ENCODE assay signal across 9 cellular contexts in genomic region chr16:69967688-69968087, GRCh38. TPM values are rescaled to one million over a fixed set of nuclear protein-coding genes. Genes with fewer than 3 reads are reported as not detected.
A peak's percentile ranks its signal among the peaks of the same experiment; 100 is the strongest.
DNase-seq lines count a peak whose midpoint lies in the region; ATAC-seq, FAIRE-seq and TF ChIP-seq lines count a peak whose summit lies in the region.
"Not testable (repeated sequence)": the region's sequence is repeated elsewhere in the genome, so short reads cannot be mapped to it uniquely, and the experiment has no call there.
"Had no signal": no experiment of that assay in that cellular context is flagged by ENCODE, and none has a peak within 500 bp of the region (broad histone marks: within the 10 kb centered on the region; RNA-seq: fewer than 3 reads in every experiment).

No MANE protein-coding gene starts in this region.

- FAIRE-seq in GM12878 (lab: Jason Lieb, UNC): not testable (repeated sequence)

- SMC1A ChIA-PET in GM12878 (lab: Charles Lee; ENCODE audit: uncharacterized antibody, unreplicated experiment): not testable (repeated sequence)

- H3K4me3 ChIP-seq in GM23338; GM12878; naive thymus-derived CD4-positive, alpha-beta T cell (ENCODE audit: low read length): not testable (repeated sequence)

- not testable (repeated sequence) for H3K36me3 ChIP-seq in GM23338 (ENCODE audit: insufficient read depth); GM12878 (ENCODE audit: control insufficient read depth in 2 of 2, insufficient read depth in 2 of 2, low read length in 1 of 2); naive thymus-derived CD4-positive, alpha-beta T cell (ENCODE audit: control insufficient read depth in 2 of 3, insufficient read depth in 3 of 3, low read length in 3 of 3)

- CTCF ChIA-PET in GM12878 (lab: Yijun Ruan, JAX); naive thymus-derived CD4-positive, alpha-beta T cell (lab: Charles Lee): not testable (repeated sequence)

- BruUV-seq in GM12878 (replicated peaks; lab: Mats Ljungman, UMichigan): not testable (repeated sequence)

- H3K27ac Mint-ChIP-seq in GM23338; memory B cell; naive thymus-derived CD4-positive, alpha-beta T cell; stimulated activated memory B cell treated with anti-CD40 and anti-IgM and Interleukin-4, amounts not matched to agents 10 μg/mL and 1 μg/mL and 100 μg/mL, for 72 hours; stimulated activated naive B cell treated with anti-CD40 and anti-IgM and Interleukin-4, amounts not matched to agents 10 μg/mL and 1 μg/mL and 100 μg/mL, for 72 hours: not testable (repeated sequence)

- in situ Hi-C loops in GM12878 (cut with MboI): not testable (repeated sequence)

- not testable (repeated sequence) for TF ChIP-seq RAD21 in GM12878 (IDR thresholded peaks at IDR 0.05; ENCODE audit: insufficient read depth, low read depth, low read length)

- not testable (repeated sequence) for H3K4me1 Mint-ChIP-seq in GM23338; memory B cell; naive thymus-derived CD4-positive, alpha-beta T cell; stimulated activated memory B cell treated with anti-CD40 and anti-IgM and Interleukin-4, amounts not matched to agents 10 μg/mL and 1 μg/mL and 100 μg/mL, for 72 hours; stimulated activated naive B cell treated with anti-CD40 and anti-IgM and Interleukin-4, amounts not matched to agents 10 μg/mL and 1 μg/mL and 100 μg/mL, for 72 hours

- not testable (repeated sequence) for H3K9me3 Mint-ChIP-seq in GM23338; memory B cell; naive thymus-derived CD4-positive, alpha-beta T cell; stimulated activated memory B cell treated with anti-CD40 and anti-IgM and Interleukin-4, amounts not matched to agents 10 μg/mL and 1 μg/mL and 100 μg/mL, for 72 hours; stimulated activated naive B cell treated with anti-CD40 and anti-IgM and Interleukin-4, amounts not matched to agents 10 μg/mL and 1 μg/mL and 100 μg/mL, for 72 hours

- not testable (repeated sequence) for H3K9me3 ChIP-seq in GM12878 (replicated peaks; ENCODE audit: control insufficient read depth, insufficient read depth, low read length); naive thymus-derived CD4-positive, alpha-beta T cell (ENCODE audit: control insufficient read depth in 2 of 3, low read length in 3 of 3)

- WGBS in GM12878 (ENCODE audit: insufficient coverage, insufficient replicate concordance, low lambda C conversion rate, missing lambda C conversion rate): no CpG with 5 or more reads among the region's 5 CpGs

- POLR2A ChIA-PET in GM12878 (lab: Charles Lee); naive thymus-derived CD4-positive, alpha-beta T cell (lab: Charles Lee): not testable (repeated sequence)

- peak; percentile 10 for ATAC-seq in GM23338
- ATAC-seq in GM12878: peak; percentile 13; the same call in 1 of the 3 replicates
- ATAC-seq in memory B cell (ENCODE audit: low read depth): peak; percentile 27
- ATAC-seq in naive thymus-derived CD4-positive, alpha-beta T cell: peak; percentile 14
- ATAC-seq in stimulated activated memory B cell treated with anti-CD40 and anti-IgM and Interleukin-4, amounts not matched to agents 10 μg/mL and 1 μg/mL and 100 μg/mL, for 72 hours: peak; percentile 29
- peak; percentile 61 to 68 for ATAC-seq in stimulated activated naive B cell treated with anti-CD40 and anti-IgM and Interleukin-4, amounts not matched to agents 10 μg/mL and 1 μg/mL and 100 μg/mL, for 72 hours (replicated peaks)

- H3K27me3 ChIP-seq in GM23338 (ENCODE audit: insufficient read depth); GM12878 (replicated peaks in 1 of 2; ENCODE audit: control insufficient read depth in 2 of 2, insufficient read depth in 2 of 2, low read length in 1 of 2); naive thymus-derived CD4-positive, alpha-beta T cell (ENCODE audit: control insufficient read depth in 2 of 2, insufficient read depth in 2 of 2, low read length in 2 of 2): not testable (repeated sequence)

- not testable (repeated sequence) for DNase-seq in GM23338 (ENCODE audit: low spot score); GM12878 (ENCODE audit: low read depth, low spot score); memory B cell (ENCODE audit: low spot score in 2 of 2); naive thymus-derived CD4-positive, alpha-beta T cell; stimulated activated naive B cell treated with anti-CD40 and anti-IgM and Interleukin-4, amounts not matched to agents 10 μg/mL and 1 μg/mL and 100 μg/mL, for 72 hours

- not testable (repeated sequence) for TF ChIP-seq POLR2A in GM12878 (IDR thresholded peaks at IDR 0.05; ENCODE audit: low read depth, low read length)

- H3K79me2 ChIP-seq in GM23338 (replicated peaks; ENCODE audit: insufficient read depth); GM12878 (ENCODE audit: control insufficient read depth, insufficient read depth, low read length): not testable (repeated sequence)

- RAD21 ChIA-PET in GM12878 (lab: Charles Lee; ENCODE audit: unreplicated experiment): not testable (repeated sequence)

- H3K4me1 ChIP-seq in GM23338 (ENCODE audit: insufficient read depth); GM12878 (ENCODE audit: control insufficient read depth, insufficient read depth, low read length); naive thymus-derived CD4-positive, alpha-beta T cell (ENCODE audit: control insufficient read depth in 2 of 2, insufficient read depth in 2 of 2, low read length in 2 of 2): not testable (repeated sequence)

- not testable (repeated sequence) for H2AFZ ChIP-seq in GM23338; GM12878 (ENCODE audit: control insufficient read depth, low read depth, low read length)

- not testable (repeated sequence) for H3K36me3 Mint-ChIP-seq in GM23338 (ENCODE audit: low read depth); memory B cell; naive thymus-derived CD4-positive, alpha-beta T cell; stimulated activated memory B cell treated with anti-CD40 and anti-IgM and Interleukin-4, amounts not matched to agents 10 μg/mL and 1 μg/mL and 100 μg/mL, for 72 hours; stimulated activated naive B cell treated with anti-CD40 and anti-IgM and Interleukin-4, amounts not matched to agents 10 μg/mL and 1 μg/mL and 100 μg/mL, for 72 hours

- H4K20me1 ChIP-seq in GM23338 (replicated peaks; ENCODE audit: insufficient read depth); GM12878 (ENCODE audit: control insufficient read depth, insufficient read depth): not testable (repeated sequence)

- H3K27ac ChIP-seq in GM23338 (ENCODE audit: low read depth); GM12878 (ENCODE audit: control insufficient read depth, insufficient read depth); naive thymus-derived CD4-positive, alpha-beta T cell (ENCODE audit: low read depth, low read length): not testable (repeated sequence)

- TF ChIP-seq CTCF in GM23338 (conservative IDR thresholded peaks at IDR 0.05; ENCODE audit: low read depth in 2 of 2); GM12878 (IDR thresholded peaks at IDR 0.05 in 2 of 3, conservative IDR thresholded peaks at IDR 0.05 in 1 of 3; ENCODE audit: control insufficient read depth in 2 of 3, extremely low read depth in 1 of 3, insufficient read depth in 1 of 3, low read depth in 3 of 3, low read length in 3 of 3): not testable (repeated sequence)

- intact Hi-C loops in GM12878 (cut with micrococcal nuclease; ENCODE audit: unreplicated experiment); naive thymus-derived CD4-positive, alpha-beta T cell (cut with micrococcal nuclease): not testable (repeated sequence)

- H3K4me3 Mint-ChIP-seq in GM23338; memory B cell; naive thymus-derived CD4-positive, alpha-beta T cell; stimulated activated memory B cell treated with anti-CD40 and anti-IgM and Interleukin-4, amounts not matched to agents 10 μg/mL and 1 μg/mL and 100 μg/mL, for 72 hours; stimulated activated naive B cell treated with anti-CD40 and anti-IgM and Interleukin-4, amounts not matched to agents 10 μg/mL and 1 μg/mL and 100 μg/mL, for 72 hours: not testable (repeated sequence)

- not testable (repeated sequence) for TF ChIP-seq EP300 in GM12878 (IDR thresholded peaks at IDR 0.05; ENCODE audit: borderline replicate concordance in 1 of 2, control insufficient read depth in 1 of 2, low read depth in 2 of 2, low read length in 2 of 2)

- H3K9ac ChIP-seq in GM12878 (ENCODE audit: control insufficient read depth, insufficient read depth, low read length): not testable (repeated sequence)

- H3K4me2 ChIP-seq in GM23338; GM12878 (ENCODE audit: control insufficient read depth, insufficient read depth): not testable (repeated sequence)

- H3K27me3 Mint-ChIP-seq in GM23338 (ENCODE audit: insufficient read depth, low read depth, poor library complexity); memory B cell; naive thymus-derived CD4-positive, alpha-beta T cell; stimulated activated memory B cell treated with anti-CD40 and anti-IgM and Interleukin-4, amounts not matched to agents 10 μg/mL and 1 μg/mL and 100 μg/mL, for 72 hours; stimulated activated naive B cell treated with anti-CD40 and anti-IgM and Interleukin-4, amounts not matched to agents 10 μg/mL and 1 μg/mL and 100 μg/mL, for 72 hours: not testable (repeated sequence)

- not testable (repeated sequence) for H3F3A ChIP-seq in GM23338 (replicated peaks; ENCODE audit: low read depth)

- not testable (repeated sequence) for H3K9me2 ChIP-seq in GM23338 (ENCODE audit: insufficient read depth)

RNA-seq across cellular contexts. Expression of gene CLEC18A, which starts 16.6 kb away (rescaled TPM):
- 0.16 and 0.90 TPM in 2 replicates for total RNA-seq in GM23338 (2014; rRNA removed; shearing (Covaris generic))
- polyA plus RNA-seq in GM23338 (2016; fragmentation: Nextera tagmentation; extraction: Ambion mirVana): 0.13 and 0.23 TPM in 2 replicates
- total RNA-seq in GM12878 (2013; cell fraction: nucleolus; rRNA removed): 0.33 and 0.61 TPM in 2 replicates
- total RNA-seq in GM12878 (2014; rRNA removed): 0.05 and 0.11 TPM in 2 replicates
- 0.09 and 0.18 TPM in 2 replicates for total RNA-seq in GM12878 (2014; rRNA removed; fragmentation: Illumina TruSeq; extraction: Trizol)
- total RNA-seq in GM12878 (2021): 0.21 and 0.26 TPM in 2 replicates
- not detected for polyA plus RNA-seq in GM12878 (2011; ENCODE audit: low read depth)
- polyA plus RNA-seq in GM12878 (2011; rRNA removed): 0.03 TPM in 1 of 2 replicates, not detected in the other
- polyA plus RNA-seq in GM12878 (2011; cell fraction: cytosol; rRNA removed): 0.04 and 0.05 TPM in 2 replicates
- polyA plus RNA-seq in GM12878 (2011; cell fraction: nucleus; rRNA removed): 0.43 and 0.63 TPM in 2 replicates
- polyA plus RNA-seq in GM12878 (2012): 0.07 TPM in 1 of 2 replicates, not detected in the other
- polyA plus RNA-seq in GM12878 (2014; fragmentation: Illumina TruSeq; extraction: Trizol): 0.03 TPM in 1 of 2 replicates, not detected in the other
- not detected for polyA plus RNA-seq in GM12878 (2014; fragmentation: Nextera tagmentation; extraction: Ambion mirVana)
- polyA plus RNA-seq in GM12878 (2014; rRNA removed): 0.19 TPM in 1 of 2 replicates, not detected in the other
- under 1 TPM in 1 of 2 experiments, not detected in 1; 0.09 TPM for polyA plus RNA-seq in GM12878 (2016; fragmentation: Nextera tagmentation; extraction: Ambion mirVana)
- polyA minus RNA-seq in GM12878 (2011; rRNA and poly(A)+ RNA removed): 0.26 TPM in 1 of 2 replicates, not detected in the other
- polyA minus RNA-seq in GM12878 (2011; cell fraction: cytosol; rRNA and poly(A)+ RNA removed): not detected in 2 replicates
- 0.12 and 0.77 TPM in 2 replicates for polyA minus RNA-seq in GM12878 (2011; cell fraction: nucleus; rRNA and poly(A)+ RNA removed)
- total RNA-seq in naive thymus-derived CD4-positive, alpha-beta T cell: 1 to 10 TPM; 1.4 to 7.4 (median 3.6) TPM
- polyA plus RNA-seq in naive thymus-derived CD4-positive, alpha-beta T cell: not detected
- polyA plus RNA-seq: AG04450; CD14-positive monocyte; CD8-positive, alpha-beta memory T cell had no signal

Comparison
In these comparisons a context has a peak if more than half of its experiments do, and no peak if none do; other contexts are left out.
1. ATAC-seq: peak in every context shown above with its lines; median percentile 64 in stimulated activated naive B cell treated with anti-CD40 and anti-IgM and Interleukin-4, amounts not matched to agents 10 μg/mL and 1 μg/mL and 100 μg/mL, for 72 hours; 29 in stimulated activated memory B cell treated with anti-CD40 and anti-IgM and Interleukin-4, amounts not matched to agents 10 μg/mL and 1 μg/mL and 100 μg/mL, for 72 hours; 27 in memory B cell; 14 in naive thymus-derived CD4-positive, alpha-beta T cell; 13 in GM12878; 10 in GM23338.